16 cellular contexts compared by ENCODE assay signal in the genomic region with DNA sequence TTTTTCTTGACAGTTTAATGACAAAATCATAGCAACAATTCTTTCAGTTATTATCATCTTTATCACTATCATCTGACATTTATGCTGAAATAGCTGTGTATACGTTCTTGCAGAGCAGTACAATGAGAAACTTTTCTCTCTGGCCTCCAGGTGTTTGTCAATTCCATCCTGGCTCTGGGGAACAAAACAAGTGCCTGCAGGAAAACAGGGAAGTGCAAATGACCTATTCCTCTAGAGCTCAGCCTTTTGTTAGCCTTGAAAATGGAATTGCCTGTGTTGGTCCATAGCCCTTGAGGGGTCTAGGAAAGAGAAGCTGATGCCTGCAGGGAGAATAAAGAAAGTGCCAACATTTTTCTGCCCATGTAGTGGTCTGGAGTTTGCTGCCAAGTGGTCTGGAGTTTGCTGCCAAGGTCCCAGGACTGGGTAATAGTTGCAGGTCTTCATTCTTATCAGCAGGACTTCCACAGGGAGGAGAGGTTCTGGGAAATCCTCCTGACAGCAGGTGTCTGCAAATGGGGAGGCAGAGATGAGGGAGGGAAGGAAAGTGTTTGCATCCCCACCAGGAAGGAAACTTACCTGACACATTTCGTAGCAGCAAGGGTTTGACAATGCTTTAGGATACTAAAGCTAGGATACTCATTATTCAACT.
"Had no signal": no experiment of that assay in that cellular context is flagged by ENCODE, and none has a peak within 500 bp of the region (broad histone marks: within the 10 kb centered on the region; RNA-seq: fewer than 3 reads in every experiment).

No MANE protein-coding gene starts in this region.

- H3K9me3 ChIP-seq: colonic mucosa, vagina had no signal

- H3K4me3 Mint-ChIP-seq: central memory CD8-positive, alpha-beta T cell; nephron progenitor cell had no signal

- H3K36me3 ChIP-seq: brain microvascular endothelial cell, colonic mucosa, vagina had no signal

- ATAC-seq: activated CD4-positive, CD25-positive, alpha-beta regulatory T cell treated with anti-CD3 and anti-CD28 coated beads, Interleukin-2, amount 50 U/mL, for 24 hours had no signal

- H3K27ac Mint-ChIP-seq: nephron progenitor cell had no signal

- H3K4me1 ChIP-seq: colonic mucosa had no signal

- H3K9me3 Mint-ChIP-seq: central memory CD8-positive, alpha-beta T cell; nephron progenitor cell had no signal

- H3K4me3 ChIP-seq: colonic mucosa, SK-N-MC, vagina had no signal

- H3K27me3 ChIP-seq: brain microvascular endothelial cell, colonic mucosa, vagina had no signal

- DNase-seq: activated CD4-positive, alpha-beta T cell treated with anti-CD3 and anti-CD28 coated beads, Interleukin-2, amount 50 U/mL, for 1 hour; activated CD8-positive, alpha-beta memory T cell treated with anti-CD3 and anti-CD28 coated beads for 24 hours; activated naive CD4-positive, alpha-beta T cell treated with Interleukin-2 at 50 U/mL for 16 hours; brain microvascular endothelial cell; colonic mucosa; head of caudate nucleus; nephron progenitor cell; nucleus accumbens; posterior cingulate gyrus; stimulated activated CD4-positive, alpha-beta T cell treated with anti-CD3 and anti-CD28 coated beads, Interleukin-12 subunit alpha, Interleukin-12 subunit beta, amount 100 ng/mL, for 4 hours; stimulated activated CD4-positive, alpha-beta T cell treated with anti-CD3 and anti-CD28 coated beads, Interleukin-2, amount 100 ng/mL, for 24 hours; stimulated activated naive CD4-positive, alpha-beta T cell treated with Interleukin-2 at 50 U/mL for 16 hours had no signal

- H3K27ac ChIP-seq: brain microvascular endothelial cell, colonic mucosa, SK-N-MC, vagina had no signal

- H3K27me3 Mint-ChIP-seq: central memory CD8-positive, alpha-beta T cell had no signal
